ENCODE assay signal across 8 cellular contexts in genomic region chr6:26021350-26022165, GRCh38. TPM values are rescaled to one million over a fixed set of nuclear protein-coding genes. Genes with fewer than 3 reads are reported as not detected.
DNase-seq lines count a peak whose midpoint lies in the region; ATAC-seq and TF ChIP-seq lines count a peak whose summit lies in the region.

No MANE protein-coding gene starts in this region.

- TF ChIP-seq CTCF in choroid plexus epithelial cell (conservative IDR thresholded peaks at IDR 0.05; ENCODE audit: low read depth, low read length), result no peak

- peak overlapping the region; percentile 68 for H3K4me3 ChIP-seq in choroid plexus epithelial cell (ENCODE audit: low read depth, low read length)

- peak; percentile 91 for DNase-seq in Ammon's horn (ENCODE audit: low spot score)
- peak; percentile 31 for DNase-seq in NCI-H524 treated with DMSO at 0.1 percent for 48 hours (lab: John Stamatoyannopoulos, UW)
- peak; percentile 74 to 84 for DNase-seq in activated CD4-positive, alpha-beta T cell treated with anti-CD3 and anti-CD28 coated beads for 4 hours
- peak; percentile 98 for DNase-seq in choroid plexus epithelial cell (ENCODE audit: low read depth)
- DNase-seq in left colon, result peak; percentile 93 to 97
- peak; percentile 95 for DNase-seq in stimulated activated CD4-positive, alpha-beta T cell treated with anti-CD3 and anti-CD28 coated beads, Interleukin-1b, Interleukin-23, amount 100 ng/mL, for 48 hours

- intact Hi-C loops in left colon (cut with DNase I, micrococcal nuclease), result loop anchor here in 1 of 2 donors (10.0 kb wide), 1 partner anchor 183 kb away; a partner anchor contains a TSS

- ATAC-seq in GM19324 (IDR thresholded peaks at IDR 0.05; ENCODE audit: low FRiP score, unreplicated experiment) (peak; percentile 70), HG03457 (IDR thresholded peaks at IDR 0.05; ENCODE audit: unreplicated experiment) (peak; percentile 33), left colon (peak; percentile 78)

RNA-seq across cellular contexts. Expression of gene TRIM38, which starts 59.0 kb away (rescaled TPM):
- total RNA-seq in left colon, result 10 to 100 TPM in 1 of 2 donors, 1 to 10 TPM in 1; 9.6 to 13.2 TPM

Comparison
In these comparisons a context has a peak if more than half of its experiments do, and no peak if none do; other contexts are left out.
1. Peak in every context shown above with its lines: DNase-seq, ATAC-seq and H3K4me3 ChIP-seq.
2. DNase-seq: peak in every context shown above with its lines; median percentile 98 in choroid plexus epithelial cell; 95 in left colon; 95 in stimulated activated CD4-positive, alpha-beta T cell treated with anti-CD3 and anti-CD28 coated beads, Interleukin-1b, Interleukin-23, amount 100 ng/mL, for 48 hours; 91 in Ammon's horn; 79 in activated CD4-positive, alpha-beta T cell treated with anti-CD3 and anti-CD28 coated beads for 4 hours; 31 in NCI-H524 treated with DMSO at 0.1 percent for 48 hours.